Comparison of ENCODE assay signal across 16 cellular contexts in the genomic region with DNA sequence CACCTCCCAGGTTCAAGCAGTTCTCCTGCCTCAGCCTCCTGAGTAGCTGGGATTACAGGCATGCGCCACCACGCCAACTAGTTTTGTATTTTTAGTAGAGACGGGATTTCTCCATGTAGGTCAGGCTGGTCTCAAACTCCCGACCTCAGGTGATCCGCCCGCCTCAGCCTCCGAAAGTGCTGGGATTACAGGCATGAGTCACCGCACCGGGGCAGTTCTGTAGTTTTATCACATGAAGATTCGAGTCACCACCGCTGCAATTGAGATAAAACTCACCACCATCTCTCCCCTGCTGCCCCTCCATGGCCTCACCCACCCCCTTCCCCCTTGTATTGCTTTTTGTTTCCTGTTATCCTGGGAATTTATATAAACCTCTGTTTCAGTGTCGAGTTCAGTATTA. TPM values are rescaled to one million over a fixed set of nuclear protein-coding genes. Genes with fewer than 3 reads are reported as not detected.
"Had no signal": no experiment of that assay in that cellular context is flagged by ENCODE, and none has a peak within 500 bp of the region (broad histone marks: within the 10 kb centered on the region; RNA-seq: fewer than 3 reads in every experiment).

No MANE protein-coding gene starts in this region.

RNA-seq across cellular contexts. Expression of a gene that starts 57.2 kb away (rescaled TPM):
- total RNA-seq: left cardiac atrium; left lobe of liver; left ventricle myocardium superior; lung microvascular endothelial cell; naive thymus-derived CD8-positive, alpha-beta T cell; occipital lobe; ovary; pulmonary artery endothelial cell; right atrium auricular region; right lobe of liver; skeletal muscle tissue; smooth muscle cell; temporal lobe; tibial nerve; ureter had no signal
- polyA plus RNA-seq: keratinocyte; naive thymus-derived CD8-positive, alpha-beta T cell; ovary; smooth muscle cell had no signal
